Comparison of ENCODE assay signal across 9 cellular contexts in the genomic region with DNA sequence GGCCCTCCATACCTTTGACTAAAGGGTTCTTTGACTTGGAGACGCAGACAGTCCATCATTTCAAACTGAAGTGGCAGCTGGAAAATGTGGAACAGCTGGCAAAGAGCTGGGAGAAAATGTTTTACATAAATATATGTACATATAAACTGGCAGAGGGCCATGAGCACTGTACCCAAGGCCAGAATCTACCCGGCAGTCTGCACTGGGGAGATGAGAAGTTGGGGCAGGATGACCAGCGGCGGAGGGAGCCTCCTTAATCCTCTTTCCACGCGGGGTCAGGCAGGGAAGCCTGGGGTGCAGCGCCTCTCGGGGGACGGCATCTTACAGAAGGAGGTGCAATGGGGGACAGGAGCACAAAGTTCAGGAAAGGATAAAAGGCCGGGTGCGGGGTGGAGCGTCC. TPM values are rescaled to one million over a fixed set of nuclear protein-coding genes. Genes with fewer than 3 reads are reported as not detected.
DNase-seq lines count a peak whose midpoint lies in the region; ATAC-seq lines count a peak whose summit lies in the region.
"Had no signal": no experiment of that assay in that cellular context is flagged by ENCODE, and none has a peak within 500 bp of the region (broad histone marks: within the 10 kb centered on the region; RNA-seq: fewer than 3 reads in every experiment).

No MANE protein-coding gene starts in this region.

- peak overlapping the region; percentile 56 for H3K4me3 Mint-ChIP-seq in activated CD4-positive, alpha-beta T cell treated with anti-CD3 and anti-CD28 coated beads for 36 hours

- H3K27ac ChIP-seq in thymus (ENCODE audit: low read depth) = no peak overlapping the region
- H3K27ac ChIP-seq: HL-60 had no signal

- CTCF ChIA-PET in activated CD4-positive, alpha-beta T cell treated with anti-CD3 and anti-CD28 coated beads for 36 hours (lab: Charles Lee) = no interaction called here

- H3K36me3 Mint-ChIP-seq in activated CD4-positive, alpha-beta T cell treated with anti-CD3 and anti-CD28 coated beads for 36 hours (ENCODE audit: low read depth) = no peaks in the 10 kb centered on the region

- H3K9me3 Mint-ChIP-seq in activated CD4-positive, alpha-beta T cell treated with anti-CD3 and anti-CD28 coated beads for 36 hours (ENCODE audit: low read depth) = no peaks in the 10 kb centered on the region

- WGBS in thymus = 7% methylated on average over 12 of the region's 12 CpGs

- H3K4me1 Mint-ChIP-seq in activated CD4-positive, alpha-beta T cell treated with anti-CD3 and anti-CD28 coated beads for 36 hours = peaks cover 8% of the 10 kb centered on the region

- POLR2A ChIA-PET in activated CD4-positive, alpha-beta T cell treated with anti-CD3 and anti-CD28 coated beads for 36 hours (lab: Charles Lee) = no interaction called here

- H3K4me3 ChIP-seq in thymus (ENCODE audit: low read length) = peak overlapping the region; percentile 58

- no peaks in the 10 kb centered on the region for H3K36me3 ChIP-seq in thymus (ENCODE audit: control insufficient read depth, insufficient read depth)

- H3K4me1 ChIP-seq in thymus (ENCODE audit: control insufficient read depth, insufficient read depth, low read length) = peaks cover 4% of the 10 kb centered on the region

- H3K9me3 ChIP-seq in thymus (ENCODE audit: control insufficient read depth) = no peaks in the 10 kb centered on the region

- peaks cover 55% of the 10 kb centered on the region for H3K27me3 Mint-ChIP-seq in activated CD4-positive, alpha-beta T cell treated with anti-CD3 and anti-CD28 coated beads for 36 hours

- H3K27ac Mint-ChIP-seq in activated CD4-positive, alpha-beta T cell treated with anti-CD3 and anti-CD28 coated beads for 36 hours = no peak overlapping the region

- peaks cover 48% of the 10 kb centered on the region for H3K27me3 ChIP-seq in thymus (ENCODE audit: control insufficient read depth, insufficient read depth)

- no peak for DNase-seq in activated CD4-positive, alpha-beta T cell treated with anti-CD3 and anti-CD28 coated beads for 36 hours
- no peak for DNase-seq in activated CD4-positive, alpha-beta T cell treated with anti-CD3 and anti-CD28 coated beads for 48 hours
- peak; percentile 25 for DNase-seq in amniotic epithelial cell (ENCODE audit: low read depth)
- DNase-seq in left kidney (ENCODE audit: low read depth, low spot score) = peak; percentile 42

- no peak for ATAC-seq in activated CD4-positive, alpha-beta T cell treated with anti-CD3 and anti-CD28 coated beads for 36 hours
- ATAC-seq in GM19328 (IDR thresholded peaks at IDR 0.05; ENCODE audit: unreplicated experiment) (no peak), GM21529 (IDR thresholded peaks at IDR 0.05; ENCODE audit: unreplicated experiment) (no peak), GM18502 (IDR thresholded peaks at IDR 0.05; ENCODE audit: poor library complexity, unreplicated experiment) (no peak)

- intact Hi-C loops in activated CD4-positive, alpha-beta T cell treated with anti-CD3 and anti-CD28 coated beads for 36 hours (cut with DNase I, micrococcal nuclease) = loop anchor here in 1 of 2 experiments (1.0 kb wide), 1 partner anchor 7 kb away; no protein-coding TSS in a partner anchor

RNA-seq across cellular contexts. Expression of a gene that starts 1.3 kb away (rescaled TPM):
- total RNA-seq in activated CD4-positive, alpha-beta T cell treated with anti-CD3 and anti-CD28 coated beads for 36 hours = under 1 TPM; 0.18 to 0.30 TPM
- polyA plus RNA-seq in thymus = 3.1 TPM

Comparison
In these comparisons a context has a peak if more than half of its experiments do, and no peak if none do; other contexts are left out.
1. DNase-seq: peak in amniotic epithelial cell (single experiment) and left kidney (single experiment); none in activated CD4-positive, alpha-beta T cell treated with anti-CD3 and anti-CD28 coated beads for 36 hours (single experiment) and activated CD4-positive, alpha-beta T cell treated with anti-CD3 and anti-CD28 coated beads for 48 hours (single experiment).